Comparison of ENCODE assay signal across 8 cellular contexts in the genomic region with DNA sequence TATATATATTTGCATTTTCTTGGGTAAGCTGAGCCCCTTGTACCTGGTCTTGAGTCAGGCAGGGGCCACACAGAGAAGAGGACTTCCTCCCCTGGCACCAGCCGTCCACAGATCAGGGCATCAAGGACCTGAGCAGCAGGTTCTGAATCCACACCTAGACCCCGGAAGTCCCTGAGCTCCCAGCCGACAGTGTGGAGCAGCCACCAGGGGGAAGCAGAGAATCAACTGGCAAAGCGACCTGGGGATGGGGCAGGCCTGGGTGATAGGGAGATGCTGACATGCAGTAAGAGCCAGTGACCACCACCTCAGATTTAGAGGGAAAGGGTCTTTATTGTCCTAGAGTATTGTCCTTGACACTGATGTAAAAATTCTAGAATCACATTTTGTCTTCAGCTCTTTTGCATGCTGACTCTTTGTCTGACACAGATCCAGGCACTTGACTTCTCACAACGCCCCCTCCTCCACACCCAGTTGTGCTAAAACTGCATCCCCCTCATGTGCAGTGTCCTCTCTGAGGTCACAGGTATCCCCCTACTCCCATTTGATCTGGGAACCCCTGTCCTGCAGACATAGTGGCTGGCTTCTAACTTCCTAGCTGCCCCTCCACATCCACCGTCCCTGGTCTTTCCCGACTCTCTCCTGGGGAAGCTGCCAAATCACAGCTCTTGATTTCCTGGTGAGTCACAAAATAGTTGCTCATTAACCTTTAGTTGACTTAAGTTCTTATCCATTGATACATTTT.
DNase-seq lines count a peak whose midpoint lies in the region; ATAC-seq, FAIRE-seq and TF ChIP-seq lines count a peak whose summit lies in the region.

No MANE protein-coding gene starts in this region.

- H3K23ac ChIP-seq in H1 (ENCODE audit: insufficient read length) = no peak overlapping the region

- H3K23me2 ChIP-seq in H1 (ENCODE audit: low read depth, low read length) = no peaks in the 10 kb centered on the region

- no peak overlapping the region for H2AFZ ChIP-seq in H1 (ENCODE audit: low read length)

- TF ChIP-seq RAD21 in H1 (IDR thresholded peaks at IDR 0.05 in 1 of 2, conservative IDR thresholded peaks at IDR 0.05 in 1 of 2; ENCODE audit: low read depth in 2 of 2, low read length in 2 of 2) = peak; percentile 43 to 60

- no peak overlapping the region for H3K56ac ChIP-seq in H1 (replicated peaks; ENCODE audit: insufficient read length, low read depth, low read length)

- no peaks in the 10 kb centered on the region for H3K79me2 ChIP-seq in H1 (ENCODE audit: control insufficient read depth in 1 of 2, insufficient read depth in 2 of 2, low read length in 2 of 2)

- no peak overlapping the region for H4K5ac ChIP-seq in H1 (ENCODE audit: insufficient read length, low read depth, low read length)

- H3K4me3 Mint-ChIP-seq in activated CD4-positive, alpha-beta memory T cell treated with anti-CD3 and anti-CD28 coated beads, Interleukin-2, amount 10 ng/mL, durations not matched to agents 7 days and 5 days = no peak overlapping the region
- H3K4me3 Mint-ChIP-seq in naive thymus-derived CD8-positive, alpha-beta T cell = peak overlapping the region in 9 of 10 donors; percentile 37 to 76 (median 62)

- TF ChIP-seq CTCF in AG04449 (IDR thresholded peaks at IDR 0.05; ENCODE audit: insufficient read depth, low read length, missing control alignments) (peak; percentile 72), GM12874 (IDR thresholded peaks at IDR 0.05; ENCODE audit: insufficient read depth, low read depth, low read length) (peak; percentile 94), H1 (IDR thresholded peaks at IDR 0.05; ENCODE audit: control extremely low read depth in 1 of 3, insufficient read depth in 1 of 3, low read depth in 1 of 3, low read length in 3 of 3) (peak; percentile 74 to 76 (median 75)), tibial artery (IDR thresholded peaks at IDR 0.05) (peak in 1 of 2 experiments; percentile 32)

- H3K27ac Mint-ChIP-seq in activated CD4-positive, alpha-beta memory T cell treated with anti-CD3 and anti-CD28 coated beads, Interleukin-2, amount 10 ng/mL, durations not matched to agents 7 days and 5 days = no peak overlapping the region
- H3K27ac Mint-ChIP-seq in naive thymus-derived CD8-positive, alpha-beta T cell = peak overlapping the region; percentile 78 to 98 (median 94)

- no peak overlapping the region for H2AK5ac ChIP-seq in H1 (ENCODE audit: low read depth, low read length)

- no peak overlapping the region for H2BK12ac ChIP-seq in H1 (ENCODE audit: low read depth, low read length)

- H3K4me2 ChIP-seq in H1 (ENCODE audit: insufficient read depth in 1 of 2, low read depth in 2 of 2, low read length in 2 of 2) = no peak overlapping the region

- H3K4me3 ChIP-seq in AG04449 (ENCODE audit: low read depth, low read length) (no peak overlapping the region), H1 (ENCODE audit: extremely low read depth in 1 of 4, insufficient read depth in 2 of 4, low read depth in 3 of 4, low read length in 4 of 4) (no peak overlapping the region), tibial artery (no peak overlapping the region)

- no peak overlapping the region for H4K8ac ChIP-seq in H1 (ENCODE audit: extremely low read depth, insufficient read depth, low read length)

- H4K91ac ChIP-seq in H1 (replicated peaks; ENCODE audit: insufficient read length, low read length) = no peak overlapping the region

- H3K18ac ChIP-seq in H1 (ENCODE audit: extremely low read depth, low read length) = no peak overlapping the region

- H3K9me3 ChIP-seq in H1 (ENCODE audit: insufficient read depth in 2 of 2, low read depth in 1 of 2, low read length in 1 of 2) (peaks cover 21 to 54% of the 10 kb centered on the region in 2 experiments), tibial artery (no peaks in the 10 kb centered on the region)

- no peak overlapping the region for H2BK120ac ChIP-seq in H1 (replicated peaks; ENCODE audit: low read depth, low read length)

- no peak for DNase-seq in AG04449 (ENCODE audit: low read depth, low spot score)
- peak; percentile 18 for DNase-seq in NCI-H510A (lab: John Stamatoyannopoulos, UW)
- DNase-seq in activated CD4-positive, alpha-beta memory T cell treated with anti-CD3 and anti-CD28 coated beads, Interleukin-2, amount 10 ng/mL, durations not matched to agents 7 days and 5 days = peak; percentile 83
- peak in 1 of 2 experiments; percentile 82 for DNase-seq in H1 (ENCODE audit: low read depth in 1 of 2, low spot score in 2 of 2)
- DNase-seq in naive thymus-derived CD8-positive, alpha-beta T cell = peak; percentile 61 to 86 (median 74)
- DNase-seq in tibial artery = peak; percentile 39 to 64
- no peak for DNase-seq in NCI-H187 treated with DMSO at 0.1 percent for 48 hours (lab: John Stamatoyannopoulos, UW)

- no peak overlapping the region for H2BK5ac ChIP-seq in H1 (ENCODE audit: low read depth, low read length)

- no peaks in the 10 kb centered on the region for H4K20me1 ChIP-seq in H1 (replicated peaks in 1 of 2; ENCODE audit: control insufficient read depth in 1 of 2, insufficient read depth in 2 of 2, low read length in 2 of 2)

- H3K27me3 Mint-ChIP-seq in activated CD4-positive, alpha-beta memory T cell treated with anti-CD3 and anti-CD28 coated beads, Interleukin-2, amount 10 ng/mL, durations not matched to agents 7 days and 5 days = no peaks in the 10 kb centered on the region
- H3K27me3 Mint-ChIP-seq in naive thymus-derived CD8-positive, alpha-beta T cell = no peaks in the 10 kb centered on the region

- peaks cover 6% of the 10 kb centered on the region for H3K4me1 Mint-ChIP-seq in activated CD4-positive, alpha-beta memory T cell treated with anti-CD3 and anti-CD28 coated beads, Interleukin-2, amount 10 ng/mL, durations not matched to agents 7 days and 5 days
- peaks cover 14 to 64% (median 60%) of the 10 kb centered on the region in 4 donors for H3K4me1 Mint-ChIP-seq in naive thymus-derived CD8-positive, alpha-beta T cell

- H3K4me1 ChIP-seq in H1 (replicated peaks in 1 of 4; ENCODE audit: control insufficient read depth in 3 of 4, insufficient read depth in 4 of 4, low read length in 3 of 4) (no peaks in the 10 kb centered on the region), tibial artery (no peaks in the 10 kb centered on the region)

- TF ChIP-seq EP300 in H1 (IDR thresholded peaks at IDR 0.05; ENCODE audit: borderline replicate concordance in 1 of 2, low read depth in 2 of 2, low read length in 2 of 2) = no peak

- H3K27me3 ChIP-seq in H1 (replicated peaks in 1 of 4; ENCODE audit: control insufficient read depth in 3 of 4, extremely low read depth in 1 of 4, insufficient read depth in 3 of 4, low read length in 3 of 4) = peaks cover 12 to 35% (median 26%) of the 10 kb centered on the region in 4 experiments
- peaks cover 0 to 4% of the 10 kb centered on the region in 2 donors for H3K27me3 ChIP-seq in tibial artery

- H3K79me1 ChIP-seq in H1 (ENCODE audit: low read depth, low read length) = no peaks in the 10 kb centered on the region; the same call in 1 of the 2 replicates

- ATAC-seq in naive thymus-derived CD8-positive, alpha-beta T cell = peak; percentile 92 to 94

- no peaks in the 10 kb centered on the region for H3K9me3 Mint-ChIP-seq in activated CD4-positive, alpha-beta memory T cell treated with anti-CD3 and anti-CD28 coated beads, Interleukin-2, amount 10 ng/mL, durations not matched to agents 7 days and 5 days
- H3K9me3 Mint-ChIP-seq in naive thymus-derived CD8-positive, alpha-beta T cell = no peaks in the 10 kb centered on the region

- no peak overlapping the region for H3K9ac ChIP-seq in H1 (replicated peaks in 1 of 4; ENCODE audit: extremely low read depth in 1 of 4, low read depth in 3 of 4, low read length in 3 of 4)

- CTCF ChIA-PET in AG04449 (lab: Yijun Ruan, JAX) (interaction anchor here (0.6 to 4.1 kb wide), 17 partner anchors 8 to 331 kb away, joined by 3 to 28 read pairs (median 3); no protein-coding TSS in a partner anchor), H1 (lab: Charles Lee; ENCODE audit: partially characterized antibody) (interaction anchor here (0.8 to 2.0 kb wide), 6 partner anchors 8 to 367 kb away, joined by 3 to 8 read pairs (median 4); no protein-coding TSS in a partner anchor)
- CTCF ChIA-PET in activated CD4-positive, alpha-beta memory T cell treated with anti-CD3 and anti-CD28 coated beads, Interleukin-2, amount 10 ng/mL, durations not matched to agents 7 days and 5 days (lab: Charles Lee) = interaction anchor here (0.7 to 4.6 kb wide), 36 partner anchors 8 to 388 kb away, joined by 3 to 59 read pairs (median 4); a partner anchor contains a TSS

- H3K14ac ChIP-seq in H1 (ENCODE audit: insufficient read length) = no peak overlapping the region

- 63% methylated on average over 7 of the region's 7 CpGs; no CpG with 5 or more reads in 1 of the 2 experiments for WGBS in H1 (ENCODE audit: extremely low coverage in 1 of 2, insufficient coverage in 1 of 2, insufficient read length in 1 of 2, insufficient replicate concordance in 2 of 2, low coverage in 1 of 2, low lambda C conversion rate in 2 of 2, missing lambda C conversion rate in 1 of 2), 2 experiments

- no peak overlapping the region for H2BK20ac ChIP-seq in H1 (ENCODE audit: low read length)

- H3K27ac ChIP-seq in H1 (ENCODE audit: low read depth, low read length) (no peak overlapping the region), tibial artery (no peak overlapping the region)

- intact Hi-C loops in tibial artery (cut with DNase I; ENCODE audit: low total_unique reads) = no loop called here

- H3K36me3 Mint-ChIP-seq in activated CD4-positive, alpha-beta memory T cell treated with anti-CD3 and anti-CD28 coated beads, Interleukin-2, amount 10 ng/mL, durations not matched to agents 7 days and 5 days (ENCODE audit: low read depth) = no peaks in the 10 kb centered on the region
- H3K36me3 Mint-ChIP-seq in naive thymus-derived CD8-positive, alpha-beta T cell = no peaks in the 10 kb centered on the region

- no peak overlapping the region for H3K4ac ChIP-seq in H1 (replicated peaks; ENCODE audit: insufficient read length, low read depth, low read length)

- no peak for TF ChIP-seq POLR2A in H1 (IDR thresholded peaks at IDR 0.05; ENCODE audit: control extremely low read depth in 1 of 2, low read depth in 2 of 2, low read length in 2 of 2)

- H2BK15ac ChIP-seq in H1 (ENCODE audit: low read length) = no peak overlapping the region

- POLR2A ChIA-PET in AG04449 (lab: Yijun Ruan, JAX) = no interaction called here
- POLR2A ChIA-PET in activated CD4-positive, alpha-beta memory T cell treated with anti-CD3 and anti-CD28 coated beads, Interleukin-2, amount 10 ng/mL, durations not matched to agents 7 days and 5 days (lab: Charles Lee) = interaction anchor here (1.0 to 1.2 kb wide), 2 partner anchors 130 to 131 kb away, joined by 3 read pairs; no protein-coding TSS in a partner anchor
- POLR2A ChIA-PET in H1 (lab: Charles Lee; ENCODE audit: partially characterized antibody) = no interaction called here
- POLR2A ChIA-PET in naive thymus-derived CD8-positive, alpha-beta T cell (lab: Charles Lee) = interaction anchor here (1.0 to 6.5 kb wide), 16 partner anchors 9 to 387 kb away, joined by 3 to 48 read pairs (median 4); a partner anchor contains a TSS

- H3K36me3 ChIP-seq in H1 (ENCODE audit: control insufficient read depth in 2 of 4, insufficient read depth in 4 of 4, low read length in 3 of 4) (no peaks in the 10 kb centered on the region), tibial artery (no peaks in the 10 kb centered on the region)

- FAIRE-seq in H1 (lab: Jason Lieb, UNC) = no peak

TF ChIP-seq in H1, 55 proteins besides CTCF, POLR2A, EP300 and RAD21 (continues in another document):
- TF ChIP-seq POLR2AphosphoS5 (IDR thresholded peaks at IDR 0.05; ENCODE audit: low read depth, low read length) (no peak), SP1 (IDR thresholded peaks at IDR 0.05; ENCODE audit: low read depth, low read length) (no peak)

Comparison
In these comparisons a context has a peak if more than half of its experiments do, and no peak if none do; other contexts are left out.
1. DNase-seq: peak in NCI-H510A (single experiment), activated CD4-positive, alpha-beta memory T cell treated with anti-CD3 and anti-CD28 coated beads, Interleukin-2, amount 10 ng/mL, durations not matched to agents 7 days and 5 days (single experiment), naive thymus-derived CD8-positive, alpha-beta T cell (10 of 10) and tibial artery (2 of 2); none in AG04449 (single experiment) and NCI-H187 treated with DMSO at 0.1 percent for 48 hours (single experiment).
2. POLR2A ChIA-PET loops: an anchor here in activated CD4-positive, alpha-beta memory T cell treated with anti-CD3 and anti-CD28 coated beads, Interleukin-2, amount 10 ng/mL, durations not matched to agents 7 days and 5 days (1.0 to 1.2 kb wide) and naive thymus-derived CD8-positive, alpha-beta T cell (1.0 to 6.5 kb wide); none called in AG04449 and H1.